23 cellular contexts compared by ENCODE assay signal in the genomic region with DNA sequence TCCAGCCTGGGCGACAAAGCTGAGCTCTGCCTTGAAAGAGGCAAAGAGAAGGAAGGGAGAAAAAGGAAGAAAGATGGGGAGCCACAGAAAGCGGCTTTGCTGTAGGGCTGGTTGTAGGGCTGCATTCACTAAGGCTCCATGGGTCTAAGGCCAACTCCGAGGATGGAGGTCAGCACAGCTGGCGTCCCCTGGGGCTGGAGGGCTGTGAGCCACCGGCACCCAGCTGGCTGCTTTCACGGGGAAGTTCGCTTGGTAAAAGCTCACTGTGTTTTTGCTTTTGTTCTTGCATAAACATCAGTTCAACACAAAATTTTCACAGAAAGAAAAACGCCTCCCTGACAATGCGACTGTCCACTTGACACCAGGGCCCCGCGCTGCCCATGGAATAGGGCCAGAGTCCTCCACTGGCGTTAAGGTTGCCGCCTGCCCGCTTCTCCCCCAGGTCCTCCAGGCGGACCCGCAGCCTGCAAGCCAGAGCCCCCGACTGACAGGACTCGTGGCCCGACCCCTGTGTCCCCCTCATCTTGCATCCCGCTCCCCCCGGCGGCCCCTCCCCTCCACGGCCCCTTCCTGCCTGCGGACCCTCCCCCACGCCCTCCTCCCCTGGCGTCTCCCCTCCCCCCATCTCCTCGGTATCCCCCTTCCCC. TPM values are rescaled to one million over a fixed set of nuclear protein-coding genes. Genes with fewer than 3 reads are reported as not detected.
DNase-seq lines count a peak whose midpoint lies in the region; ATAC-seq and TF ChIP-seq lines count a peak whose summit lies in the region.
"Had no signal": no experiment of that assay in that cellular context is flagged by ENCODE, and none has a peak within 500 bp of the region (broad histone marks: within the 10 kb centered on the region; RNA-seq: fewer than 3 reads in every experiment).

No MANE protein-coding gene starts in this region.

- peaks cover 75% of the 10 kb centered on the region for H3K79me2 ChIP-seq in ACC112 (ENCODE audit: control insufficient read depth, insufficient read depth, low read length, unreplicated experiment)

- no peak overlapping the region for H2AFZ ChIP-seq in ACC112 (ENCODE audit: low read length, unreplicated experiment)
- H2AFZ ChIP-seq: PC-9 had no signal

- H3K4me1 ChIP-seq in ACC112 (ENCODE audit: control insufficient read depth, insufficient read depth, low read length, unreplicated experiment) (peaks cover 18% of the 10 kb centered on the region), esophagus squamous epithelium (peaks cover 0 to 34% (median 5%) of the 10 kb centered on the region in 3 donors)
- peaks cover 8 to 46% (median 31%) of the 10 kb centered on the region in 10 experiments for H3K4me1 ChIP-seq in BLaER1 treated with 17β-estradiol and CSF1 and Interleukin-3, amounts not matched to agents 10 nM and 100 nM

- POLR2A ChIA-PET in T-cell (lab: Charles Lee) = no interaction called here

- peaks cover 25 to 40% of the 10 kb centered on the region in 2 donors for H3K27me3 Mint-ChIP-seq in T-cell
- H3K27me3 Mint-ChIP-seq in nephron progenitor cell (ENCODE audit: low read depth, poor library complexity) = peaks cover 77% of the 10 kb centered on the region

- CTCF ChIA-PET in T-cell (lab: Charles Lee) = no interaction called here

- H3K9me3 Mint-ChIP-seq in T-cell = no peaks in the 10 kb centered on the region
- H3K9me3 Mint-ChIP-seq in nephron progenitor cell = peaks cover 9% of the 10 kb centered on the region
- H3K9me3 Mint-ChIP-seq: activated naive CD4-positive, alpha-beta T cell treated with anti-CD3 and anti-CD28 coated beads, Interleukin-2, amount 50 U/mL, for 72 hours; CD4-positive, alpha-beta memory T cell had no signal

- H3K4me3 Mint-ChIP-seq in T-cell (peak overlapping the region in 2 of 3 donors; percentile 28 to 56), nephron progenitor cell (peak overlapping the region; percentile 19)

- no peak overlapping the region for H3K27ac Mint-ChIP-seq in T-cell
- H3K27ac Mint-ChIP-seq in nephron progenitor cell = no peak overlapping the region
- H3K27ac Mint-ChIP-seq: activated naive CD4-positive, alpha-beta T cell treated with anti-CD3 and anti-CD28 coated beads, Interleukin-2, amount 50 U/mL, for 72 hours; CD4-positive, alpha-beta memory T cell had no signal

- 66 to 76% methylated on average over 23 to 26 of the region's 27 CpGs for WGBS in esophagus squamous epithelium, 2 donors

- no peak for TF ChIP-seq CTCF in nephron progenitor cell (IDR thresholded peaks at IDR 0.05)
- TF ChIP-seq CTCF in esophagus squamous epithelium (IDR thresholded peaks at IDR 0.05) = no peak

- peak overlapping the region; percentile 72 to 95 (median 84) for H3K4me2 ChIP-seq in BLaER1 treated with 17β-estradiol and CSF1 and Interleukin-3, amounts not matched to agents 10 nM and 100 nM
- H3K4me2 ChIP-seq: PC-9 had no signal

- TF ChIP-seq POLR2A in esophagus squamous epithelium (IDR thresholded peaks at IDR 0.05) = no peak

- H3K4me1 Mint-ChIP-seq in T-cell = peaks cover 0 to 7% (median 0%) of the 10 kb centered on the region in 3 donors
- peaks cover 5% of the 10 kb centered on the region for H3K4me1 Mint-ChIP-seq in nephron progenitor cell

- H3K4me3 ChIP-seq in ACC112 (ENCODE audit: low read depth, low read length) = peak overlapping the region; percentile 67
- peak overlapping the region in 8 of 10 experiments; percentile 19 to 61 (median 41); a peak in 11 of 20 replicates for H3K4me3 ChIP-seq in BLaER1 treated with 17β-estradiol and CSF1 and Interleukin-3, amounts not matched to agents 10 nM and 100 nM
- no peak overlapping the region for H3K4me3 ChIP-seq in esophagus squamous epithelium
- H3K4me3 ChIP-seq: PC-9, right atrium auricular region had no signal

- no peaks in the 10 kb centered on the region for H3K36me3 ChIP-seq in ACC112 (ENCODE audit: insufficient read depth, low read length)
- H3K36me3 ChIP-seq in BLaER1 treated with 17β-estradiol and CSF1 and Interleukin-3, amounts not matched to agents 10 nM and 100 nM = no peaks in the 10 kb centered on the region
- H3K36me3 ChIP-seq in esophagus squamous epithelium = no peaks in the 10 kb centered on the region
- H3K36me3 ChIP-seq: right atrium auricular region, thoracic aorta had no signal

- no peaks in the 10 kb centered on the region for H4K20me1 ChIP-seq in BLaER1 treated with 17β-estradiol and CSF1 and Interleukin-3, amounts not matched to agents 10 nM and 100 nM

- H3K36me3 Mint-ChIP-seq in T-cell (no peaks in the 10 kb centered on the region), nephron progenitor cell (ENCODE audit: low read depth) (no peaks in the 10 kb centered on the region)
- H3K36me3 Mint-ChIP-seq: CD4-positive, alpha-beta memory T cell had no signal

- ATAC-seq in T-cell (replicated peaks in 1 of 4) = no peak
- ATAC-seq: stimulated activated naive CD8-positive, alpha-beta T cell treated with anti-CD3 and anti-CD28 coated beads, Interleukin-15, Interleukin-2, amounts not matched to agents 100 U/mL and 50 U/mL, for 24 hours had no signal

- H3K9ac ChIP-seq in BLaER1 treated with 17β-estradiol and CSF1 and Interleukin-3, amounts not matched to agents 10 nM and 100 nM = peak overlapping the region in 10 of 11 experiments; percentile 45 to 71 (median 57); a peak in 17 of 22 replicates

- H3K27ac ChIP-seq in ACC112 (ENCODE audit: low read depth, low read length) (no peak overlapping the region), esophagus squamous epithelium (no peak overlapping the region)
- H3K27ac ChIP-seq in BLaER1 treated with 17β-estradiol and CSF1 and Interleukin-3, amounts not matched to agents 10 nM and 100 nM = peak overlapping the region in 7 of 11 experiments; percentile 24 to 76 (median 55); a peak in 11 of 22 replicates
- H3K27ac ChIP-seq: PC-9, right atrium auricular region, thoracic aorta had no signal

- no peaks in the 10 kb centered on the region for H3K27me3 ChIP-seq in ACC112 (ENCODE audit: insufficient read depth, low read length)
- H3K27me3 ChIP-seq in BLaER1 treated with 17β-estradiol and CSF1 and Interleukin-3, amounts not matched to agents 10 nM and 100 nM = peaks cover 4 to 23% (median 16%) of the 10 kb centered on the region in 11 experiments; a peak in 19 of 22 replicates
- peaks cover 0 to 64% (median 0%) of the 10 kb centered on the region in 4 donors for H3K27me3 ChIP-seq in esophagus squamous epithelium
- H3K27me3 ChIP-seq: right atrium auricular region had no signal

- DNase-seq in T-cell (no peak), nephron progenitor cell (no peak), HT-29 (ENCODE audit: low spot score) (no peak), esophagus squamous epithelium (lab: John Stamatoyannopoulos, UW) (no peak)
- DNase-seq in effector CD8-positive, alpha-beta T cell (lab: John Stamatoyannopoulos, UW) = no peak
- DNase-seq: activated CD4-positive, alpha-beta T cell treated with anti-CD3 and anti-CD28 coated beads for 48 hours; activated CD8-positive, alpha-beta memory T cell treated with anti-CD3 and anti-CD28 coated beads, Interleukin-2, amount 50 U/mL, for 4 hours; CD4-positive, alpha-beta memory T cell; GDM1; KBM-7; mammary epithelial cell; MM.1S; NCI-H1436 treated with DMSO at 0.1 percent for 48 hours; NK-92 treated with Interleukin-12 subunit alpha and Interleukin-12 subunit beta, amount 100 ng/mL, for 24 hours; PC-9; SHP77; stimulated activated CD4-positive, alpha-beta T cell treated with anti-CD3 and anti-CD28 coated beads, Interleukin-4, amount 100 ng/mL, for 1 hour; stimulated activated naive CD8-positive, alpha-beta T cell treated with anti-CD3 and anti-CD28 coated beads, Interleukin-15, Interleukin-2, amounts not matched to agents 100 U/mL and 50 U/mL, for 24 hours had no signal

- no peaks in the 10 kb centered on the region for H3K9me3 ChIP-seq in BLaER1 treated with 17β-estradiol and CSF1 and Interleukin-3, amounts not matched to agents 10 nM and 100 nM (replicated peaks in 1 of 11)
- no peaks in the 10 kb centered on the region for H3K9me3 ChIP-seq in esophagus squamous epithelium
- H3K9me3 ChIP-seq: right atrium auricular region, thoracic aorta had no signal

- intact Hi-C loops in esophagus squamous epithelium (cut with DNase I) = no loop called here

RNA-seq across cellular contexts. Expression of gene RNF212, which starts 1.1 kb away (rescaled TPM):
- total RNA-seq in T-cell (1 to 10 TPM; 3.0 to 5.3 (median 3.9) TPM), esophagus squamous epithelium (1 to 10 TPM in 2 of 4 donors, under 1 TPM in 2; 0.53 to 6.3 (median 1.9) TPM)
- total RNA-seq in HT-29 (2014; rRNA removed; shearing (Covaris generic)) = not detected in 2 replicates

Comparison
In these comparisons a context has a peak if more than half of its experiments do, and no peak if none do; other contexts are left out.
1. H3K27ac ChIP-seq: peak in BLaER1 treated with 17β-estradiol and CSF1 and Interleukin-3, amounts not matched to agents 10 nM and 100 nM (7 of 11); none in ACC112 (single experiment) and esophagus squamous epithelium (0 of 4).
2. H3K4me3 ChIP-seq: peak in ACC112 (single experiment) and BLaER1 treated with 17β-estradiol and CSF1 and Interleukin-3, amounts not matched to agents 10 nM and 100 nM (8 of 10); none in esophagus squamous epithelium (0 of 4).